25 cellular contexts compared by ENCODE assay signal in the genomic region with DNA sequence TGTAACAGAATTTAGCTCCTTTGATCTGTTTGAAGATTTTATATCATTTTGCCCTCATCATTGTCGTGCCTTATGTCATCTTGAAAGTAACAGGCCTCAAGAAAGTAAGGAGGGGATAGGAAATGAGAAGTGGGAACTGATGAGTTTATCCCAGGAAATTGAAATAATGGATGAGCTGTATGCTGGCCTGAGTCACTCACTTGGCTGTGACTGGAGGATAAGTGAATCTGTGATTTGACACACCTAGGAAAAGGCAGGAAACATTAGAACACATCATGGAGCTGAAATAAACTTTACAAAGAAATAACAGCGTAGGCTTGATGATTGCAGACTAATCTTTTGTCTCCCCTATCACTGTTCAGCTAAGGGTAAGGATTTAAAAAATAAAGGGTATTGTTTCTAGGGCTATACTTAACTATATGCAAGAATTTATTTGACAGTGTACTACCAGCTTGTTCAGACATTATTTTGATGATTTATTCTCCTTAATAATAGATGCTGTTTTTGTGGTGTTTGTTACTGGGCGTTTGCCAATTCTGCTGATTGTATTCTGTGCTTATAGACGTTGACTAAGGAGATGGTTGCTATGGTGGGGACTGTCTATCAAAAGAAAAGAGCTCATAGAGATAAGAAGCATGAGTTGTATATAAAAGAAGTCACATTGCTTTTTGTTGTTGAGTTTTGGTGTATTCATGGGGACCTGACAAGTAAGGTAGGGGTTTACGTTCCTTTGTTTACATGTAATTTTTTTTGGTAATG.
A peak's percentile ranks its signal among the peaks of the same experiment; 100 is the strongest.
DNase-seq lines count a peak whose midpoint lies in the region; ATAC-seq and TF ChIP-seq lines count a peak whose summit lies in the region.
"Had no signal": no experiment of that assay in that cellular context is flagged by ENCODE, and none has a peak within 500 bp of the region (broad histone marks: within the 10 kb centered on the region; RNA-seq: fewer than 3 reads in every experiment).

No MANE protein-coding gene starts in this region.

- no peaks in the 10 kb centered on the region for H3K36me3 Mint-ChIP-seq in activated CD8-positive, alpha-beta memory T cell treated with anti-CD3 and anti-CD28 coated beads, Interleukin-2, amount 10 ng/mL, durations not matched to agents 7 days and 5 days
- H3K36me3 Mint-ChIP-seq: T-cell had no signal

- H3K27me3 ChIP-seq in SJSA1 (replicated peaks): no peaks in the 10 kb centered on the region
- H3K27me3 ChIP-seq in foreskin keratinocyte: peaks cover 41% of the 10 kb centered on the region
- H3K27me3 ChIP-seq: esophagus squamous epithelium, stomach, tibial nerve had no signal

- TF ChIP-seq CTCF in foreskin keratinocyte (conservative IDR thresholded peaks at IDR 0.05): no peak

- peaks cover 18% of the 10 kb centered on the region for H3K27me3 Mint-ChIP-seq in activated CD8-positive, alpha-beta memory T cell treated with anti-CD3 and anti-CD28 coated beads, Interleukin-2, amount 10 ng/mL, durations not matched to agents 7 days and 5 days

- no peak overlapping the region for H3K4me3 ChIP-seq in SJSA1
- H3K4me3 ChIP-seq: esophagus squamous epithelium, spleen, stomach, tibial nerve had no signal

- H3K27ac ChIP-seq in SJSA1 (peak overlapping the region; percentile 25; the same call in 1 of the 2 replicates), foreskin keratinocyte (no peak overlapping the region)
- H3K27ac ChIP-seq: esophagus squamous epithelium, spleen, stomach, tibial nerve had no signal

- H3K4me1 ChIP-seq in SJSA1 (replicated peaks) (peaks cover 38% of the 10 kb centered on the region), foreskin keratinocyte (no peaks in the 10 kb centered on the region)
- H3K4me1 ChIP-seq: esophagus squamous epithelium, spleen, stomach had no signal

- no peaks in the 10 kb centered on the region for H3K4me1 Mint-ChIP-seq in activated CD8-positive, alpha-beta memory T cell treated with anti-CD3 and anti-CD28 coated beads, Interleukin-2, amount 10 ng/mL, durations not matched to agents 7 days and 5 days
- H3K4me1 Mint-ChIP-seq: naive thymus-derived CD8-positive, alpha-beta T cell; T-cell had no signal

- CTCF ChIA-PET in activated CD8-positive, alpha-beta memory T cell treated with anti-CD3 and anti-CD28 coated beads, Interleukin-2, amount 10 ng/mL, durations not matched to agents 7 days and 5 days (lab: Charles Lee): no interaction called here

- ATAC-seq in foreskin keratinocyte (peak; percentile 35), HG03442 (IDR thresholded peaks at IDR 0.05; ENCODE audit: unreplicated experiment) (no peak), GM18502 (IDR thresholded peaks at IDR 0.05; ENCODE audit: poor library complexity, unreplicated experiment) (no peak)
- ATAC-seq in activated CD8-positive, alpha-beta memory T cell treated with anti-CD3 and anti-CD28 coated beads, Interleukin-2, amount 10 ng/mL, durations not matched to agents 7 days and 5 days: no peak
- ATAC-seq: activated T-cell treated with anti-CD3 and anti-CD28 coated beads, Interleukin-2, amount 50 U/mL, for 4 hours; left colon; naive thymus-derived CD8-positive, alpha-beta T cell; T-cell had no signal

- no peaks in the 10 kb centered on the region for H3K9me3 Mint-ChIP-seq in activated CD8-positive, alpha-beta memory T cell treated with anti-CD3 and anti-CD28 coated beads, Interleukin-2, amount 10 ng/mL, durations not matched to agents 7 days and 5 days (ENCODE audit: low read depth)
- H3K9me3 Mint-ChIP-seq: activated naive CD4-positive, alpha-beta T cell treated with anti-CD3 and anti-CD28 coated beads for 36 hours; activated T-cell treated with anti-CD3 and anti-CD28 coated beads, Interleukin-2, amount 50 U/mL, for 4 hours; CD4-positive, alpha-beta T cell; naive thymus-derived CD8-positive, alpha-beta T cell; T-cell had no signal

- H3K4me3 Mint-ChIP-seq in activated CD8-positive, alpha-beta memory T cell treated with anti-CD3 and anti-CD28 coated beads, Interleukin-2, amount 10 ng/mL, durations not matched to agents 7 days and 5 days: no peak overlapping the region
- H3K4me3 Mint-ChIP-seq: activated naive CD4-positive, alpha-beta T cell treated with anti-CD3 and anti-CD28 coated beads for 36 hours; activated T-cell treated with anti-CD3 and anti-CD28 coated beads, Interleukin-2, amount 50 U/mL, for 4 hours; CD4-positive, alpha-beta T cell; naive thymus-derived CD8-positive, alpha-beta T cell; T-cell had no signal

- H3K9me3 ChIP-seq in SJSA1 (replicated peaks): no peaks in the 10 kb centered on the region
- H3K9me3 ChIP-seq: esophagus squamous epithelium, spleen, stomach, tibial nerve had no signal

- DNase-seq in ELR (ENCODE audit: low read depth) (peak; percentile 25), NCI-H1417 treated with DMSO at 0.1 percent for 48 hours (lab: John Stamatoyannopoulos, UW) (peak; percentile 36), SJSA1 (ENCODE audit: low read depth in 1 of 2, low spot score in 2 of 2) (no peak), foreskin keratinocyte (peak in 1 of 2 donors; percentile 12)
- no peak for DNase-seq in central memory CD4-positive, alpha-beta T cell
- no peak for DNase-seq in activated CD8-positive, alpha-beta memory T cell treated with anti-CD3 and anti-CD28 coated beads, Interleukin-2, amount 10 ng/mL, durations not matched to agents 7 days and 5 days
- DNase-seq: activated CD8-positive, alpha-beta memory T cell treated with anti-CD3 and anti-CD28 coated beads for 24 hours; activated naive CD4-positive, alpha-beta T cell treated with anti-CD3 and anti-CD28 coated beads for 36 hours; activated T-cell treated with anti-CD3 and anti-CD28 coated beads, Interleukin-2, amount 50 U/mL, for 4 hours; amniotic stem cell; CD4-positive, alpha-beta T cell; DMS53; effector CD4-positive, alpha-beta T cell; esophagus squamous epithelium; GOT3; Karpas-422; left colon; naive thymus-derived CD8-positive, alpha-beta T cell; SHP77 treated with DMSO at 0.1 percent for 48 hours; spleen; stomach; T-cell had no signal

- peaks cover 7% of the 10 kb centered on the region; the same call in 1 of the 2 replicates for H3K36me3 ChIP-seq in SJSA1
- H3K36me3 ChIP-seq: esophagus squamous epithelium, tibial nerve had no signal

- no peak overlapping the region for H3K27ac Mint-ChIP-seq in activated CD8-positive, alpha-beta memory T cell treated with anti-CD3 and anti-CD28 coated beads, Interleukin-2, amount 10 ng/mL, durations not matched to agents 7 days and 5 days
- H3K27ac Mint-ChIP-seq: activated naive CD4-positive, alpha-beta T cell treated with anti-CD3 and anti-CD28 coated beads for 36 hours; CD4-positive, alpha-beta T cell; naive thymus-derived CD8-positive, alpha-beta T cell; T-cell had no signal

Comparison
In these comparisons a context has a peak if more than half of its experiments do, and no peak if none do; other contexts are left out.
1. DNase-seq: peak in ELR (single experiment) and NCI-H1417 treated with DMSO at 0.1 percent for 48 hours (single experiment); none in SJSA1 (0 of 2), central memory CD4-positive, alpha-beta T cell (single experiment) and activated CD8-positive, alpha-beta memory T cell treated with anti-CD3 and anti-CD28 coated beads, Interleukin-2, amount 10 ng/mL, durations not matched to agents 7 days and 5 days (single experiment).